8 cellular contexts compared by ENCODE assay signal in the genomic region with DNA sequence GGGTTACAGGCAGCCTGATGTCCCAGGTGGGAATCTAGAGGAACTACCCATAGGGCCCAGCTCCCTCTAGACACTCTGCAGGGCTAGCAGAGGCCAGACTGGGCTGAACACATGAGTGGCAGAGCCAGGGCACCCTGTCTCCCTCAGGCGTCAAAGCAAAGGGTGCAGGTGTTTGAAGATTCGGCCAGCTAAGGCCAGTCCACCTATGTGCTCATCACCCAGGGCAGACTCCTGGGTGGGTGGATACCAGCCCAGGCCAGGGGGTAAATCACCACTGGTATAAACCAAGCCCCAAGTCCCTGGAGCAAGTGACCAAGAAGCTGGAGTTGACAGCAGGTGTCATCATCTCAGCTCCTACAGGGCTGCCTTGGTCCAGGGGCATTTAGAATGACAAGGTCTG.
"Had no signal": no experiment of that assay in that cellular context is flagged by ENCODE, and none has a peak within 500 bp of the region (broad histone marks: within the 10 kb centered on the region; RNA-seq: fewer than 3 reads in every experiment).

No MANE protein-coding gene starts in this region.

- ATAC-seq: GM23338, K562 had no signal

- FAIRE-seq: H1, H54, HTR-8/SVneo, K562 had no signal

- DNase-seq: H9, HCEC 1CT, IMR-90 had no signal

- H3K4me3 ChIP-seq: GM23338, K562 had no signal
